In genomic region chr9:71509054-71509453, GRCh38 we compare ENCODE assay signal across 26 cellular contexts.
A peak's percentile ranks its signal among the peaks of the same experiment; 100 is the strongest.
DNase-seq lines count a peak whose midpoint lies in the region; ATAC-seq and TF ChIP-seq lines count a peak whose summit lies in the region.
"Had no signal": no experiment of that assay in that cellular context is flagged by ENCODE, and none has a peak within 500 bp of the region (broad histone marks: within the 10 kb centered on the region; RNA-seq: fewer than 3 reads in every experiment).

No MANE protein-coding gene starts in this region.

- peaks cover 9% of the 10 kb centered on the region in 2 donors for H3K27me3 Mint-ChIP-seq in effector memory CD8-positive, alpha-beta T cell

- H3K4me3 Mint-ChIP-seq in effector memory CD8-positive, alpha-beta T cell, result no peak overlapping the region
- H3K4me3 Mint-ChIP-seq: activated CD8-positive, alpha-beta T cell treated with anti-CD3 and anti-CD28 coated beads, Interleukin-2, amount 10 ng/mL, durations not matched to agents 7 days and 5 days; activated naive CD4-positive, alpha-beta T cell treated with anti-CD3 and anti-CD28 coated beads for 36 hours; activated T-cell treated with anti-CD3 and anti-CD28 coated beads, Interleukin-2, amount 50 U/mL, for 24 hours; CD4-positive, alpha-beta memory T cell had no signal

- no peaks in the 10 kb centered on the region for H3K36me3 ChIP-seq in upper lobe of right lung

- no peaks in the 10 kb centered on the region for H3K9me3 Mint-ChIP-seq in effector memory CD8-positive, alpha-beta T cell
- H3K9me3 Mint-ChIP-seq: activated naive CD4-positive, alpha-beta T cell treated with anti-CD3 and anti-CD28 coated beads for 36 hours; activated T-cell treated with anti-CD3 and anti-CD28 coated beads, Interleukin-2, amount 50 U/mL, for 24 hours had no signal

- H3K4me1 ChIP-seq in upper lobe of right lung, result no peaks in the 10 kb centered on the region

- no peaks in the 10 kb centered on the region for H3K36me3 Mint-ChIP-seq in effector memory CD8-positive, alpha-beta T cell (ENCODE audit: insufficient read depth)
- H3K36me3 Mint-ChIP-seq: CD4-positive, alpha-beta memory T cell had no signal

- H3K9me3 ChIP-seq in upper lobe of right lung, result no peaks in the 10 kb centered on the region

- no peak for ATAC-seq in effector memory CD8-positive, alpha-beta T cell (replicated peaks)
- ATAC-seq in upper lobe of right lung, result no peak
- ATAC-seq: activated CD4-positive, CD25-positive, alpha-beta regulatory T cell treated with anti-CD3 and anti-CD28 coated beads, Interleukin-2, amount 50 U/mL, for 24 hours; activated CD8-positive, alpha-beta T cell treated with anti-CD3 and anti-CD28 coated beads, Interleukin-2, amount 10 ng/mL, durations not matched to agents 7 days and 5 days; K562; Right ventricle myocardium inferior had no signal

- no peak overlapping the region for H3K27ac Mint-ChIP-seq in effector memory CD8-positive, alpha-beta T cell
- H3K27ac Mint-ChIP-seq: activated CD8-positive, alpha-beta T cell treated with anti-CD3 and anti-CD28 coated beads, Interleukin-2, amount 10 ng/mL, durations not matched to agents 7 days and 5 days; activated naive CD4-positive, alpha-beta T cell treated with anti-CD3 and anti-CD28 coated beads for 36 hours; activated T-cell treated with anti-CD3 and anti-CD28 coated beads, Interleukin-2, amount 50 U/mL, for 24 hours had no signal

- no peaks in the 10 kb centered on the region for H3K4me1 Mint-ChIP-seq in effector memory CD8-positive, alpha-beta T cell (ENCODE audit: low read depth in 2 of 2)

- no peak for TF ChIP-seq CTCF in upper lobe of right lung (IDR thresholded peaks at IDR 0.05)

- H3K27me3 ChIP-seq in upper lobe of right lung, result no peaks in the 10 kb centered on the region

- no peak overlapping the region for H3K27ac ChIP-seq in upper lobe of right lung
- H3K27ac ChIP-seq: skin epidermis had no signal

- intact Hi-C loops in upper lobe of right lung (cut with DNase I), result no loop called here

- DNase-seq in EH (ENCODE audit: low read depth) (peak; percentile 0), LHCN-M2 (ENCODE audit: low read depth) (peak; percentile 34), lung microvascular endothelial cell (ENCODE audit: low read depth in 2 of 2) (peak; percentile 5 to 18), SHP77 (lab: John Stamatoyannopoulos, UW) (no peak), NCI-H2081 treated with DMSO at 0.1 percent for 48 hours (lab: John Stamatoyannopoulos, UW) (no peak), upper lobe of right lung (no peak)
- peak; percentile 1 for DNase-seq in central memory CD4-positive, alpha-beta T cell
- DNase-seq in effector memory CD8-positive, alpha-beta T cell, result no peak
- DNase-seq: activated CD8-positive, alpha-beta T cell treated with anti-CD3 and anti-CD28 coated beads, Interleukin-2, amount 10 ng/mL, durations not matched to agents 7 days and 5 days; activated naive CD4-positive, alpha-beta T cell treated with anti-CD3 and anti-CD28 coated beads for 36 hours; activated T-cell treated with anti-CD3 and anti-CD28 coated beads, Interleukin-2, amount 50 U/mL, for 24 hours; dermis blood vessel endothelial cell; DMS79 treated with DMSO at 0.1 percent for 48 hours; foreskin fibroblast; hypothalamus; islet precursor cell; NCI-H1694; NCI-H748 treated with DMSO at 0.1 percent for 48 hours; nucleus accumbens; stimulated activated CD4-positive, alpha-beta T cell treated with anti-CD3 and anti-CD28 coated beads, Interleukin-2, amount 100 ng/mL, for 24 hours; stimulated activated naive CD4-positive, alpha-beta T cell had no signal

- no peak overlapping the region for H3K4me3 ChIP-seq in upper lobe of right lung
- H3K4me3 ChIP-seq: K562, skin epidermis had no signal

Comparison
In these comparisons a context has a peak if more than half of its experiments do, and no peak if none do; other contexts are left out.
1. DNase-seq: peak in EH (single experiment), LHCN-M2 (single experiment), central memory CD4-positive, alpha-beta T cell (single experiment) and lung microvascular endothelial cell (2 of 2); none in effector memory CD8-positive, alpha-beta T cell (0 of 3), SHP77 (0 of 2), NCI-H2081 treated with DMSO at 0.1 percent for 48 hours (single experiment) and upper lobe of right lung (single experiment).